Comparison of ENCODE assay signal across 25 cellular contexts in genomic region chr1:41161851-41162250, GRCh38.
"Had no signal": no experiment of that assay in that cellular context is flagged by ENCODE, and none has a peak within 500 bp of the region (broad histone marks: within the 10 kb centered on the region; RNA-seq: fewer than 3 reads in every experiment).

No MANE protein-coding gene starts in this region.

- H3K9me3 ChIP-seq: neutrophil, ovary, prostate gland, stomach, suprapubic skin, transverse colon, uterus had no signal

- H3K4me2 ChIP-seq: smooth muscle cell had no signal

- H3K36me3 ChIP-seq: ovary, prostate gland, transverse colon, uterus had no signal

- H3K27ac ChIP-seq: coronary artery, epithelial cell of prostate, left lung, neutrophil, ovary, prostate gland, stomach, suprapubic skin, transverse colon, uterus had no signal

- DNase-seq: activated B cell treated with CpG ODN at 0.5 μM for 24 hours; activated CD4-positive, alpha-beta T cell treated with anti-CD3 and anti-CD28 coated beads for 36 hours; activated CD4-positive, alpha-beta T cell treated with anti-CD3 and anti-CD28 coated beads, Interleukin-2, amount 50 U/mL, for 4 hours; activated CD8-positive, alpha-beta memory T cell treated with anti-CD3 and anti-CD28 coated beads for 24 hours; activated CD8-positive, alpha-beta memory T cell treated with anti-CD3 and anti-CD28 coated beads, Interleukin-2, amount 50 U/mL, for 4 hours; activated naive CD4-positive, alpha-beta T cell treated with Interleukin-2 at 50 U/mL for 16 hours; activated naive CD8-positive, alpha-beta T cell treated with anti-CD3 and anti-CD28 coated beads for 36 hours; activated T-cell treated with anti-CD3 and anti-CD28 coated beads, Interleukin-2, amount 50 U/mL, for 4 hours; immature natural killer cell; kidney glomerular epithelial cell; mammary epithelial cell; natural killer cell; ovary; stimulated activated CD4-positive, alpha-beta T cell treated with anti-CD3 and anti-CD28 coated beads, Interleukin-15, amount 100 ng/mL, for 24 hours; stomach; T-helper 17 cell; transverse colon; uterus had no signal

- H3K4me3 ChIP-seq: coronary artery, left lung, ovary, prostate gland, smooth muscle cell, stomach, suprapubic skin, transverse colon, uterus had no signal

- H3K27me3 ChIP-seq: left lung, neutrophil, ovary, stomach, suprapubic skin, transverse colon, uterus had no signal

- H3K4me1 ChIP-seq: left lung, prostate gland, stomach, suprapubic skin, uterus had no signal
